ENCODE assay signal across 10 cellular contexts in genomic region chr11:33737362-33737821, GRCh38. TPM values are rescaled to one million over a fixed set of nuclear protein-coding genes. Genes with fewer than 3 reads are reported as not detected.
DNase-seq lines count a peak whose midpoint lies in the region; ATAC-seq and TF ChIP-seq lines count a peak whose summit lies in the region.
"Had no signal": no experiment of that assay in that cellular context is flagged by ENCODE, and none has a peak within 500 bp of the region (broad histone marks: within the 10 kb centered on the region; RNA-seq: fewer than 3 reads in every experiment).

No MANE protein-coding gene starts in this region.

- H3K9me3 Mint-ChIP-seq in immature natural killer cell = no peaks in the 10 kb centered on the region

- TF ChIP-seq CTCF in WI38 (IDR thresholded peaks at IDR 0.05; ENCODE audit: low read depth, low read length) (no peak), suprapubic skin (IDR thresholded peaks at IDR 0.05) (no peak)

- H3K9me3 ChIP-seq in suprapubic skin = no peaks in the 10 kb centered on the region

- no peaks in the 10 kb centered on the region for H3K36me3 Mint-ChIP-seq in immature natural killer cell

- peaks cover 23 to 28% of the 10 kb centered on the region in 2 donors for H3K4me1 Mint-ChIP-seq in immature natural killer cell

- TF ChIP-seq POLR2A in suprapubic skin (IDR thresholded peaks at IDR 0.05) = no peak

- H3K36me3 ChIP-seq in suprapubic skin = peaks cover 5% of the 10 kb centered on the region

- ATAC-seq in HG02763 (IDR thresholded peaks at IDR 0.05; ENCODE audit: unreplicated experiment) = no peak
- no peak for ATAC-seq in GM18868 (IDR thresholded peaks at IDR 0.05; ENCODE audit: unreplicated experiment)
- ATAC-seq: stimulated activated naive CD8-positive, alpha-beta T cell treated with anti-CD3 and anti-CD28 coated beads, Interleukin-15, Interleukin-2, amounts not matched to agents 100 U/mL and 50 U/mL, for 24 hours had no signal

- peak overlapping the region; percentile 91 for H3K4me3 ChIP-seq in WI38 (ENCODE audit: low read depth, low read length)
- no peak overlapping the region for H3K4me3 ChIP-seq in suprapubic skin

- peaks cover 2 to 12% (median 3%) of the 10 kb centered on the region in 3 donors for H3K27me3 Mint-ChIP-seq in immature natural killer cell (ENCODE audit: low read depth in 3 of 3)

- TF ChIP-seq EP300 in suprapubic skin (IDR thresholded peaks at IDR 0.05) = no peak

- no peaks in the 10 kb centered on the region for H3K27me3 ChIP-seq in suprapubic skin

- peak overlapping the region; percentile 22 to 97 (median 93) for H3K4me3 Mint-ChIP-seq in immature natural killer cell

- H3K4me1 ChIP-seq in suprapubic skin = peaks cover 37% of the 10 kb centered on the region

- peak overlapping the region; percentile 99 for H3K27ac ChIP-seq in suprapubic skin

- WGBS in suprapubic skin = 37% methylated on average over 3 of the region's 3 CpGs

- H3K27ac Mint-ChIP-seq in immature natural killer cell = peak overlapping the region; percentile 16 to 88 (median 62)

- peak in 71 of 76 experiments; percentile 27 to 87 (median 65) for DNase-seq in HUDEP-2 (lab: John Stamatoyannopoulos, UW; ENCODE audit: unreplicated experiment in 76 of 76)
- no peak for DNase-seq in immature natural killer cell
- DNase-seq in suprapubic skin (ENCODE audit: low spot score in 2 of 2) = no peak
- no peak for DNase-seq in NCI-H2171 (lab: John Stamatoyannopoulos, UW)
- DNase-seq: stimulated activated naive CD8-positive, alpha-beta T cell treated with anti-CD3 and anti-CD28 coated beads, Interleukin-15, Interleukin-2, amounts not matched to agents 100 U/mL and 50 U/mL, for 24 hours had no signal

RNA-seq across cellular contexts. Expression of gene CD59, which starts 1.2 kb away (rescaled TPM):
- polyA plus RNA-seq in immature natural killer cell = 10 to 100 TPM; 46.9 to 70.7 (median 54.9) TPM
- total RNA-seq in suprapubic skin = 100 to 1,000 TPM; 309 to 520 (median 422) TPM

RNA-seq across cellular contexts. Expression of gene C11orf91, which starts 36.8 kb away (rescaled TPM):
- not detected for polyA plus RNA-seq in immature natural killer cell
- total RNA-seq in suprapubic skin = not detected
- total RNA-seq: cerebellum, renal cortical epithelial cell had no signal

RNA-seq across cellular contexts. Expression of gene FBXO3, which starts 36.9 kb away (rescaled TPM):
- 10 to 100 TPM; 33.5 to 46.9 (median 36.9) TPM for polyA plus RNA-seq in immature natural killer cell
- total RNA-seq in suprapubic skin = 10 to 100 TPM; 35.4 to 47.5 (median 44.3) TPM

Comparison
In these comparisons a context has a peak if more than half of its experiments do, and no peak if none do; other contexts are left out.
1. DNase-seq: peak in HUDEP-2 (71 of 76); none in immature natural killer cell (0 of 3), suprapubic skin (0 of 2) and NCI-H2171 (single experiment).